ENCODE assay signal across 8 cellular contexts in genomic region chr22:50027639-50028537, GRCh38. TPM values are rescaled to one million over a fixed set of nuclear protein-coding genes. Genes with fewer than 3 reads are reported as not detected.
DNase-seq lines count a peak whose midpoint lies in the region; ATAC-seq and TF ChIP-seq lines count a peak whose summit lies in the region.

No MANE protein-coding gene starts in this region.

- TF ChIP-seq POLR2A in thyroid gland (IDR thresholded peaks at IDR 0.05) (no peak), esophagus squamous epithelium (IDR thresholded peaks at IDR 0.05) (no peak)

- intact Hi-C loops in thyroid gland (cut with DNase I) (loop anchor here (5.0 kb wide), 1 partner anchor 36 kb away; no protein-coding TSS in a partner anchor), esophagus squamous epithelium (cut with DNase I) (loop anchor here (2.0 kb wide), 1 partner anchor 99 kb away; no protein-coding TSS in a partner anchor)

- H3K4me3 ChIP-seq in thyroid gland (replicated peaks in 1 of 3) (no peak overlapping the region), esophagus squamous epithelium (no peak overlapping the region)

- peaks cover 9 to 28% of the 10 kb centered on the region in 2 donors for H3K4me1 ChIP-seq in thyroid gland
- peaks cover 5 to 24% (median 14%) of the 10 kb centered on the region in 3 donors for H3K4me1 ChIP-seq in esophagus squamous epithelium

- H3K36me3 ChIP-seq in thyroid gland (no peaks in the 10 kb centered on the region), esophagus squamous epithelium (no peaks in the 10 kb centered on the region)

- 33 to 57% methylated on average over 29 to 37 of the region's 42 CpGs for WGBS in thyroid gland, 2 donors
- WGBS in esophagus squamous epithelium, 2 donors = 29 to 45% methylated on average over 11 to 26 of the region's 42 CpGs

- DNase-seq in activated CD8-positive, alpha-beta memory T cell treated with anti-CD3 and anti-CD28 coated beads for 24 hours = peak; percentile 80
- DNase-seq in activated CD8-positive, alpha-beta memory T cell treated with anti-CD3 and anti-CD28 coated beads, Interleukin-2, amount 50 U/mL, for 48 hours = no peak
- peak; percentile 65 to 74 for DNase-seq in activated CD4-positive, alpha-beta T cell treated with anti-CD3 and anti-CD28 coated beads for 4 hours
- peak in 2 of 3 donors; percentile 44 to 46 for DNase-seq in immature natural killer cell
- peak; percentile 79 to 87 for DNase-seq in thyroid gland
- DNase-seq in ecto neural progenitor cell (ENCODE audit: low spot score) = no peak
- DNase-seq in esophagus squamous epithelium (lab: John Stamatoyannopoulos, UW) = no peak

- H3K27ac Mint-ChIP-seq in immature natural killer cell = peak overlapping the region in 2 of 6 donors; percentile 55 to 61

- H3K4me3 Mint-ChIP-seq in immature natural killer cell = peak overlapping the region in 1 of 5 donors; percentile 13

- no peaks in the 10 kb centered on the region for H3K36me3 Mint-ChIP-seq in immature natural killer cell

- H3K27me3 ChIP-seq in thyroid gland (no peaks in the 10 kb centered on the region), esophagus squamous epithelium (peaks cover 0 to 85% (median 0%) of the 10 kb centered on the region in 4 donors)

- TF ChIP-seq CTCF in thyroid gland (IDR thresholded peaks at IDR 0.05) (no peak), esophagus squamous epithelium (IDR thresholded peaks at IDR 0.05) (no peak)

- peaks cover 5 to 6% (median 5%) of the 10 kb centered on the region in 3 donors for H3K27me3 Mint-ChIP-seq in immature natural killer cell (ENCODE audit: low read depth in 3 of 3)

- no peaks in the 10 kb centered on the region for H3K9me3 ChIP-seq in thyroid gland
- H3K9me3 ChIP-seq in esophagus squamous epithelium = no peaks in the 10 kb centered on the region

- ATAC-seq in HG03342 (IDR thresholded peaks at IDR 0.05; ENCODE audit: unreplicated experiment) = no peak

- H3K9me3 Mint-ChIP-seq in immature natural killer cell = no peaks in the 10 kb centered on the region

- H3K27ac ChIP-seq in thyroid gland (no peak overlapping the region), esophagus squamous epithelium (peak overlapping the region in 2 of 4 donors; percentile 9 to 39)

- H3K4me1 Mint-ChIP-seq in immature natural killer cell = peaks cover 0 to 1% of the 10 kb centered on the region in 2 donors

RNA-seq across cellular contexts. Expression of gene IL17REL, which starts 15.3 kb away (rescaled TPM):
- not detected for polyA plus RNA-seq in immature natural killer cell
- total RNA-seq in thyroid gland = not detected
- not detected for total RNA-seq in esophagus squamous epithelium

RNA-seq across cellular contexts. Expression of gene TTLL8, which starts 30.2 kb away (rescaled TPM):
- polyA plus RNA-seq in immature natural killer cell = not detected
- total RNA-seq in thyroid gland (not detected), esophagus squamous epithelium (not detected)

RNA-seq across cellular contexts. Expression of gene MLC1, which starts 57.3 kb away (rescaled TPM):
- 100 to 1,000 TPM in 1 of 3 donors, 10 to 100 TPM in 2; 64.8 to 123 (median 71.7) TPM for polyA plus RNA-seq in immature natural killer cell
- total RNA-seq in thyroid gland (under 1 TPM in 1 of 4 donors, not detected in 3; 0.11 TPM), esophagus squamous epithelium (under 1 TPM in 2 of 4 donors, not detected in 2; under 0.01 to 0.70 TPM)

Comparison
In these comparisons a context has a peak if more than half of its experiments do, and no peak if none do; other contexts are left out.
1. DNase-seq: peak in activated CD8-positive, alpha-beta memory T cell treated with anti-CD3 and anti-CD28 coated beads for 24 hours (single experiment), activated CD4-positive, alpha-beta T cell treated with anti-CD3 and anti-CD28 coated beads for 4 hours (2 of 2), immature natural killer cell (2 of 3) and thyroid gland (2 of 2); none in activated CD8-positive, alpha-beta memory T cell treated with anti-CD3 and anti-CD28 coated beads, Interleukin-2, amount 50 U/mL, for 48 hours (single experiment), ecto neural progenitor cell (single experiment) and esophagus squamous epithelium (single experiment).